ENCODE assay signal across 9 cellular contexts in genomic region chr2:233061591-233062446, GRCh38. TPM values are rescaled to one million over a fixed set of nuclear protein-coding genes. Genes with fewer than 3 reads are reported as not detected.
A peak's percentile ranks its signal among the peaks of the same experiment; 100 is the strongest.
DNase-seq lines count a peak whose midpoint lies in the region; ATAC-seq and TF ChIP-seq lines count a peak whose summit lies in the region.
"Had no signal": no experiment of that assay in that cellular context is flagged by ENCODE, and none has a peak within 500 bp of the region (broad histone marks: within the 10 kb centered on the region; RNA-seq: fewer than 3 reads in every experiment).

No MANE protein-coding gene starts in this region.

- no peaks in the 10 kb centered on the region for H3K36me3 ChIP-seq in Panc1 (ENCODE audit: control insufficient read depth, insufficient read depth, low read length)

- H3K27ac Mint-ChIP-seq in naive B cell: peak overlapping the region; percentile 92 to 99 (median 98)

- in situ Hi-C loops in Panc1 (cut with HindIII; ENCODE audit: low pct_unique_long_range_greater_than_20kb, low sequenced_read_pairs): no loop called here

- H3K36me3 Mint-ChIP-seq in naive B cell: peaks cover 0 to 5% of the 10 kb centered on the region in 2 donors

- POLR2A ChIA-PET in Panc1 (lab: Charles Lee): interaction anchor here (0.7 kb wide), 1 partner anchor 17 kb away, joined by 3 read pairs; no protein-coding TSS in a partner anchor

- H3K27me3 Mint-ChIP-seq in naive B cell: no peaks in the 10 kb centered on the region

- peaks cover 0 to 4% (median 0%) of the 10 kb centered on the region in 7 donors for H3K9me3 Mint-ChIP-seq in naive B cell

- no peaks in the 10 kb centered on the region for H3K27me3 ChIP-seq in Panc1 (ENCODE audit: control insufficient read depth, insufficient read depth, low read length)
- H3K27me3 ChIP-seq in dorsolateral prefrontal cortex: no peaks in the 10 kb centered on the region

- H3K4me1 ChIP-seq in Panc1 (ENCODE audit: control insufficient read depth, insufficient read depth, low read length): peaks cover 5% of the 10 kb centered on the region

- intact Hi-C loops in Panc1 (cut with micrococcal nuclease; ENCODE audit: unreplicated experiment): no loop called here
- intact Hi-C loops in dorsolateral prefrontal cortex (cut with DNase I): no loop called here

- H3K4me3 Mint-ChIP-seq in naive B cell: peak overlapping the region; percentile 73 to 99 (median 96)

- TF ChIP-seq CTCF in GM10266 (IDR thresholded peaks at IDR 0.05; ENCODE audit: control insufficient read depth, insufficient read depth, low read depth, missing control alignments): peak; percentile 48
- TF ChIP-seq CTCF in Panc1 (IDR thresholded peaks at IDR 0.05): no peak; the same call in 1 of the 2 replicates
- TF ChIP-seq CTCF in dorsolateral prefrontal cortex (IDR thresholded peaks at IDR 0.05 in 54 of 56, conservative IDR thresholded peaks at IDR 0.05 in 2 of 56; ENCODE audit: low read depth in 1 of 56, partially characterized antibody in 56 of 56): peak in 10 of 56 donors; percentile 5 to 22 (median 14)

- CTCF ChIA-PET in Panc1 (lab: Charles Lee): interaction anchor here (0.5 kb wide), 1 partner anchor 194 kb away, joined by 5 read pairs; no protein-coding TSS in a partner anchor

- ATAC-seq in GM21786 (IDR thresholded peaks at IDR 0.05; ENCODE audit: unreplicated experiment) (peak; percentile 22), Panc1 (peak; percentile 81), naive B cell (ENCODE audit: low read depth in 2 of 2) (no peak), HG02763 (IDR thresholded peaks at IDR 0.05; ENCODE audit: unreplicated experiment) (no peak)

- peaks cover 43 to 64% (median 63%) of the 10 kb centered on the region in 3 donors for H3K4me1 Mint-ChIP-seq in naive B cell

- BruUV-seq in Panc1 (replicated peaks; lab: Mats Ljungman, UMichigan): no TSS peak

- H3K27ac ChIP-seq in Panc1 (ENCODE audit: low read length) (peak overlapping the region; percentile 23; the same call in 1 of the 2 replicates), dorsolateral prefrontal cortex (peak overlapping the region in 55 of 59 donors; percentile 1 to 87 (median 68))

- peak; percentile 43 for DNase-seq in GM10266 (ENCODE audit: extremely low spot score)
- DNase-seq in Panc1 (ENCODE audit: low read depth, low spot score): no peak
- DNase-seq in dorsolateral prefrontal cortex: peak in 1 of 10 donors; percentile 36
- no peak for DNase-seq in naive B cell
- DNase-seq in epidermal melanocyte (ENCODE audit: insufficient read length, low spot score): no peak
- no peak for DNase-seq in NCI-H1048 (lab: John Stamatoyannopoulos, UW)

- H3K4me3 ChIP-seq in Panc1 (ENCODE audit: low read depth in 2 of 2, low read length in 2 of 2) (no peak overlapping the region), dorsolateral prefrontal cortex (peak overlapping the region in 54 of 59 donors; percentile 2 to 64 (median 43))

- H3K9me3 ChIP-seq in Panc1 (ENCODE audit: control insufficient read depth, insufficient read depth, low read depth, low read length): no peaks in the 10 kb centered on the region

RNA-seq across cellular contexts. Expression of gene INPP5D, which starts 1.7 kb away (rescaled TPM):
- total RNA-seq in Panc1 (2021; ENCODE audit: unreplicated experiment) (0.39 TPM), dorsolateral prefrontal cortex (10 to 100 TPM in 117 of 120 experiments, 1 to 10 TPM in 3; 5.0 to 38.5 (median 18.8) TPM)
- 0.18 TPM for polyA plus RNA-seq in Panc1 (2012; ENCODE audit: insufficient read length)
- polyA plus RNA-seq in naive B cell (ENCODE audit: low read depth in 6 of 6): 100 to 1,000 TPM in 4 of 6 donors, 10 to 100 TPM in 2; 56.8 to 230 (median 102) TPM

RNA-seq across cellular contexts. Expression of gene NEU2, which starts 29.3 kb away (rescaled TPM):
- total RNA-seq in Panc1 (2021; ENCODE audit: unreplicated experiment): not detected
- polyA plus RNA-seq in Panc1 (2012; ENCODE audit: insufficient read length): not detected
- total RNA-seq in dorsolateral prefrontal cortex: not detected
- polyA plus RNA-seq in naive B cell (ENCODE audit: low read depth in 6 of 6): not detected
- total RNA-seq: NCI-H460 had no signal

RNA-seq across cellular contexts. Expression of gene NGEF, which starts 48.8 kb away (rescaled TPM):
- total RNA-seq in Panc1 (2021; ENCODE audit: unreplicated experiment) (17.8 TPM), dorsolateral prefrontal cortex (100 to 1,000 TPM in 119 of 120 experiments, 10 to 100 TPM in 1; 68.9 to 303 (median 203) TPM)
- 30.6 TPM for polyA plus RNA-seq in Panc1 (2012; ENCODE audit: insufficient read length)
- under 1 TPM in 1 of 6 donors, not detected in 5; 0.74 TPM for polyA plus RNA-seq in naive B cell (ENCODE audit: low read depth in 6 of 6)

Comparison
In these comparisons a context has a peak if more than half of its experiments do, and no peak if none do; other contexts are left out.
1. ATAC-seq: peak in GM21786 (single experiment) and Panc1 (single experiment); none in naive B cell (0 of 2) and HG02763 (single experiment).
2. H3K4me3 ChIP-seq: peak in dorsolateral prefrontal cortex (54 of 59); none in Panc1 (0 of 2).